In the genomic region with DNA sequence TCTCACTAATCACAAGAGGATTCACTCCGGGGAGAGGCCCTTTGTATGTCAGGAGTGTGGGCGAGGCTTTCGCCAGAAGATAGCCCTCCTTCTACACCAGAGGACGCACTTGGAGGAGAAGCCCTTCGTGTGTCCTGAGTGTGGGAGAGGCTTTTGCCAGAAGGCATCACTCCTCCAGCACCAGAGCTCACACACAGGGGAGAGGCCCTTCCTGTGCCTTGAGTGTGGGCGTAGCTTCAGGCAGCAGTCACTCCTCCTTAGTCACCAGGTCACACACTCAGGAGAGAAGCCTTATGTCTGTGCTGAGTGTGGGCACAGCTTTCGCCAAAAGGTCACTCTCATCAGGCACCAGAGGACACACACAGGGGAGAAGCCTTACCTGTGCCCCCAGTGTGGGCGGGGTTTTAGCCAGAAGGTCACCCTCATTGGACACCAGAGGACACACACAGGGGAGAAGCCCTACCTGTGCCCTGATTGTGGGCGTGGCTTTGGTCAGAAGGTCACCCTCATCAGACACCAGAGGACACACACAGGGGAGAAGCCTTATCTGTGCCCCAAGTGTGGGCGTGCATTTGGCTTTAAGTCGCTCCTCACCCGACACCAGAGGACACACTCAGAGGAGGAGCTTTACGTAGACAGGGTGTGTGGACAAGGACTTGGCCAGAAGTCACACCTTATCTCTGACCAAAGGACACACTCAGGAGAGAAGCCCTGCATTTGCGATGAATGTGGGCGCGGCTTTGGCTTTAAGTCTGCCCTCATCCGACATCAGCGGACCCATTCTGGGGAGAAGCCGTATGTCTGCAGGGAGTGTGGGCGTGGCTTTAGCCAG, we compare ENCODE assay signal across 18 cellular contexts. TPM values are rescaled to one million over a fixed set of nuclear protein-coding genes. Genes with fewer than 3 reads are reported as not detected.
"Had no signal": no experiment of that assay in that cellular context is flagged by ENCODE, and none has a peak within 500 bp of the region (broad histone marks: within the 10 kb centered on the region; RNA-seq: fewer than 3 reads in every experiment).

No MANE protein-coding gene starts in this region.

- H3K4me3 Mint-ChIP-seq: mesothelial cell of epicardium, naive B cell had no signal

- H3K27me3 ChIP-seq: colonic mucosa, right lobe of liver, suprapubic skin, upper lobe of right lung had no signal

- H3K4me3 ChIP-seq: colonic mucosa, lower lobe of right lung, right lobe of liver, suprapubic skin, upper lobe of right lung had no signal

- H3K27ac Mint-ChIP-seq: mesothelial cell of epicardium, naive B cell had no signal

- H3K27me3 Mint-ChIP-seq: naive B cell had no signal

- ATAC-seq: SK-N-SH treated with all-trans-retinoic acid at 6 μM for 48 hours, upper lobe of right lung had no signal

- H3K4me1 ChIP-seq: colonic mucosa, lower lobe of right lung, right lobe of liver, suprapubic skin, upper lobe of right lung had no signal

- H3K4me1 Mint-ChIP-seq: mesothelial cell of epicardium, naive B cell had no signal

- DNase-seq: activated CD4-positive, CD25-positive, alpha-beta regulatory T cell; activated T-cell treated with anti-CD3 and anti-CD28 coated beads, Interleukin-2, amount 50 U/mL, for 48 hours; colonic mucosa; effector CD8-positive, alpha-beta T cell; kidney; lower lobe of right lung; naive B cell; right lobe of liver; stimulated activated CD4-positive, alpha-beta T cell treated with anti-CD3 and anti-CD28 coated beads, Interleukin-2, amount 100 ng/mL, for 24 hours; stimulated activated naive CD4-positive, alpha-beta T cell; upper lobe of right lung had no signal

- H3K36me3 ChIP-seq: colonic mucosa had no signal

- H3K9me3 Mint-ChIP-seq: mesothelial cell of epicardium had no signal

- H3K9me3 ChIP-seq: colonic mucosa, lower lobe of right lung, right lobe of liver, suprapubic skin, upper lobe of right lung had no signal

- H3K27ac ChIP-seq: colonic mucosa, epithelial cell of prostate, lower lobe of right lung, right lobe of liver, suprapubic skin, upper lobe of right lung had no signal

RNA-seq across cellular contexts. Expression of gene NUTM2F, which starts 27.8 kb away (rescaled TPM):
- total RNA-seq: cardiac septum; colonic mucosa; kidney; lower lobe of right lung; posterior vena cava; T-helper 1 cell treated with Interleukin-12 subunit alpha and Interleukin-12 subunit beta and Interleukin-4 antibody, amounts not matched to agents 30 ng/mL and 1 ng/mL, for 36 hours; upper lobe of right lung had no signal
